ENCODE assay signal across 12 cellular contexts in genomic region chr2:128092656-128093055, GRCh38. TPM values are rescaled to one million over a fixed set of nuclear protein-coding genes. Genes with fewer than 3 reads are reported as not detected.
DNase-seq lines count a peak whose midpoint lies in the region; ATAC-seq and TF ChIP-seq lines count a peak whose summit lies in the region.
"Had no signal": no experiment of that assay in that cellular context is flagged by ENCODE, and none has a peak within 500 bp of the region (broad histone marks: within the 10 kb centered on the region; RNA-seq: fewer than 3 reads in every experiment).

No MANE protein-coding gene starts in this region.

- RAD21 ChIA-PET in HCT116 (lab: Charles Lee; ENCODE audit: low non-redundant PET in 1 of 2, low total read pairs in 2 of 2, uncharacterized antibody in 2 of 2, unreplicated experiment in 2 of 2) = no interaction called here

- peaks cover 16% of the 10 kb centered on the region for H3K4me1 Mint-ChIP-seq in WTC11

- TF ChIP-seq CTCF in HCT116 (IDR thresholded peaks at IDR 0.05 in 2 of 3, conservative IDR thresholded peaks at IDR 0.05 in 1 of 3; ENCODE audit: borderline replicate concordance in 1 of 3, insufficient read depth in 1 of 3, low read depth in 2 of 3, low read length in 2 of 3) (no peak), WTC11 (IDR thresholded peaks at IDR 0.05) (no peak)

- H3K4me2 ChIP-seq in BLaER1 = peak overlapping the region; percentile 90
- H3K4me2 ChIP-seq in HCT116 (ENCODE audit: low read length) = peak overlapping the region; percentile 79; the same call in 1 of the 2 replicates

- no peaks in the 10 kb centered on the region for H3K9me3 Mint-ChIP-seq in WTC11

- H3K9me2 ChIP-seq in HCT116 (ENCODE audit: insufficient read depth) = no peaks in the 10 kb centered on the region

- peaks cover 29% of the 10 kb centered on the region for H3K36me3 ChIP-seq in BLaER1
- no peaks in the 10 kb centered on the region; a peak in 1 of 4 replicates for H3K36me3 ChIP-seq in HCT116 (ENCODE audit: control insufficient read depth in 1 of 2, insufficient read depth in 2 of 2, low read length in 2 of 2)
- H3K36me3 ChIP-seq in iPS-18a (ENCODE audit: control insufficient read depth, low read depth, low read length) = no peaks in the 10 kb centered on the region

- H2AFZ ChIP-seq in HCT116 (ENCODE audit: low read depth, low read length, poor library complexity, severe bottlenecking) = no peak overlapping the region

- H3K27me3 ChIP-seq in BLaER1 (no peaks in the 10 kb centered on the region), HCT116 (ENCODE audit: insufficient read depth, low read length) (no peaks in the 10 kb centered on the region), iPS-18a (ENCODE audit: control insufficient read depth, insufficient read depth, low read length) (no peaks in the 10 kb centered on the region)
- H3K27me3 ChIP-seq: dorsolateral prefrontal cortex had no signal

- intact Hi-C loops in HCT116 (cut with micrococcal nuclease) = loop anchor here (5.0 kb wide), 1 partner anchor 65 kb away; the partner anchor contains the start of gene SAP130

- no peaks in the 10 kb centered on the region for H3K27me3 Mint-ChIP-seq in WTC11 (ENCODE audit: low read depth)

- peak overlapping the region; percentile 92 for H3K4me3 Mint-ChIP-seq in WTC11

- H3K4me1 ChIP-seq in BLaER1 (peaks cover 33% of the 10 kb centered on the region), HCT116 (ENCODE audit: control insufficient read depth in 1 of 2, insufficient read depth in 2 of 2, low read length in 2 of 2) (peaks cover 4 to 11% of the 10 kb centered on the region in 2 experiments; a peak in 2 of 4 replicates), iPS-18a (ENCODE audit: control insufficient read depth, low read depth, low read length) (no peaks in the 10 kb centered on the region)

- POLR2A ChIA-PET in HCT116 (lab: Charles Lee) (interaction anchor here (2.8 kb wide), 1 partner anchor 9 kb away, joined by 15 read pairs; no protein-coding TSS in a partner anchor), WTC11 (lab: Charles Lee) (no interaction called here)

- H3K36me3 Mint-ChIP-seq in WTC11 = peaks cover 4% of the 10 kb centered on the region; the same call in 1 of the 2 replicates

- H3K9me3 ChIP-seq in BLaER1 (no peaks in the 10 kb centered on the region), HCT116 (ENCODE audit: control insufficient read depth in 1 of 2, insufficient read depth in 1 of 2, low read depth in 1 of 2, low read length in 2 of 2) (no peaks in the 10 kb centered on the region), iPS-18a (ENCODE audit: control insufficient read depth, low read depth, low read length) (no peaks in the 10 kb centered on the region)

- CTCF ChIA-PET in HCT116 (lab: Charles Lee) (no interaction called here), WTC11 (lab: Charles Lee) (interaction anchor here (1.2 to 5.2 kb wide), 2 partner anchors 9 to 29 kb away, joined by 4 to 45 read pairs; no protein-coding TSS in a partner anchor)

- ATAC-seq in HCT116 = no peak
- no peak for ATAC-seq in WTC11

- H4K20me1 ChIP-seq in BLaER1 = peaks cover 50% of the 10 kb centered on the region
- H4K20me1 ChIP-seq in HCT116 (ENCODE audit: insufficient read depth) = no peaks in the 10 kb centered on the region

- TF ChIP-seq POLR2A in HCT116 (IDR thresholded peaks at IDR 0.05; ENCODE audit: borderline replicate concordance, extremely low read depth, insufficient read depth, insufficient read length) = no peak

- no peak overlapping the region for H3K27ac ChIP-seq in BLaER1
- no peak overlapping the region for H3K27ac ChIP-seq in HCT116 (ENCODE audit: low read depth, low read length)
- no peak overlapping the region for H3K27ac ChIP-seq in iPS-18a (ENCODE audit: low read length)
- H3K27ac ChIP-seq: dorsolateral prefrontal cortex had no signal

- no peak overlapping the region for H3K27ac Mint-ChIP-seq in WTC11

- peak overlapping the region; percentile 79; the same call in 1 of the 2 replicates for H3K4me3 ChIP-seq in BLaER1
- no peak overlapping the region for H3K4me3 ChIP-seq in HCT116 (replicated peaks in 1 of 2; ENCODE audit: low read depth in 1 of 2, low read length in 2 of 2)
- peak overlapping the region; percentile 90 for H3K4me3 ChIP-seq in iPS-18a (ENCODE audit: low read length)

- BruUV-seq in HCT116 (replicated peaks; lab: Mats Ljungman, UMichigan) = no TSS peak

- H3K9ac ChIP-seq in BLaER1 (no peak overlapping the region; the same call in 1 of the 2 replicates), HCT116 (ENCODE audit: low read length) (no peak overlapping the region), iPS-18a (ENCODE audit: low read length) (no peak overlapping the region)

- DNase-seq in HCT116 (ENCODE audit: low read depth, low spot score) (no peak), WTC11 (ENCODE audit: low spot score) (no peak), GOT3 (lab: John Stamatoyannopoulos, UW) (no peak), mucosa of gallbladder (ENCODE audit: low spot score) (no peak), DMS79 treated with DMSO at 0.1 percent for 48 hours (lab: John Stamatoyannopoulos, UW) (no peak)
- no peak for DNase-seq in NK-92 treated with Interleukin-12 subunit alpha and Interleukin-12 subunit beta, amount 100 ng/mL, for 24 hours (lab: John Stamatoyannopoulos, UW)
- DNase-seq: activated gamma-delta T cell treated with Interleukin-2 at 50 U/mL for 16 hours; dorsolateral prefrontal cortex; NCI-H446 treated with DMSO at 0.1 percent for 48 hours; stimulated activated CD4-positive, alpha-beta T cell treated with anti-CD3 and anti-CD28 coated beads, Interleukin-1b, Interleukin-23, amount 100 ng/mL, for 48 hours had no signal

- peaks cover 57% of the 10 kb centered on the region for H3K79me2 ChIP-seq in HCT116 (ENCODE audit: insufficient read depth, low read length)

- TF ChIP-seq RAD21 in HCT116 (IDR thresholded peaks at IDR 0.05; ENCODE audit: low read depth) = no peak

TF ChIP-seq in HCT116, 20 proteins besides CTCF, POLR2A, EP300 and RAD21 (continues in another document):
- TF ChIP-seq ZBTB33 (IDR thresholded peaks at IDR 0.05; ENCODE audit: extremely low read depth, insufficient replicate concordance, low read length) = no peak
- no peak for TF ChIP-seq TCF7L2 (IDR thresholded peaks at IDR 0.05; ENCODE audit: borderline replicate concordance, extremely low read depth, insufficient read depth, insufficient read length)
- no peak for TF ChIP-seq FOSL1 (IDR thresholded peaks at IDR 0.05; ENCODE audit: low read depth)
- TF ChIP-seq SIN3A (IDR thresholded peaks at IDR 0.05; ENCODE audit: low read depth) = no peak
- no peak for TF ChIP-seq CEBPB (IDR thresholded peaks at IDR 0.05; ENCODE audit: low read depth)
- TF ChIP-seq ZNF274 (IDR thresholded peaks at IDR 0.05; ENCODE audit: low read depth, low read length) = no peak
- TF ChIP-seq CBX3 (IDR thresholded peaks at IDR 0.05; ENCODE audit: low read depth) = no peak
- TF ChIP-seq EGR1 (IDR thresholded peaks at IDR 0.05; ENCODE audit: low read depth) = no peak

TF ChIP-seq in WTC11, 78 proteins besides CTCF, POLR2A, EP300 and RAD21 (continues in another document):
- TF ChIP-seq ZBTB21 (CRISPR knock-in tag; IDR thresholded peaks at IDR 0.05; ENCODE audit: borderline replicate concordance) (no peak), SOX15 (CRISPR knock-in tag; IDR thresholded peaks at IDR 0.05) (no peak), ZNF138 (CRISPR knock-in tag; conservative IDR thresholded peaks at IDR 0.05) (no peak)
- TF ChIP-seq, protein P1, sequence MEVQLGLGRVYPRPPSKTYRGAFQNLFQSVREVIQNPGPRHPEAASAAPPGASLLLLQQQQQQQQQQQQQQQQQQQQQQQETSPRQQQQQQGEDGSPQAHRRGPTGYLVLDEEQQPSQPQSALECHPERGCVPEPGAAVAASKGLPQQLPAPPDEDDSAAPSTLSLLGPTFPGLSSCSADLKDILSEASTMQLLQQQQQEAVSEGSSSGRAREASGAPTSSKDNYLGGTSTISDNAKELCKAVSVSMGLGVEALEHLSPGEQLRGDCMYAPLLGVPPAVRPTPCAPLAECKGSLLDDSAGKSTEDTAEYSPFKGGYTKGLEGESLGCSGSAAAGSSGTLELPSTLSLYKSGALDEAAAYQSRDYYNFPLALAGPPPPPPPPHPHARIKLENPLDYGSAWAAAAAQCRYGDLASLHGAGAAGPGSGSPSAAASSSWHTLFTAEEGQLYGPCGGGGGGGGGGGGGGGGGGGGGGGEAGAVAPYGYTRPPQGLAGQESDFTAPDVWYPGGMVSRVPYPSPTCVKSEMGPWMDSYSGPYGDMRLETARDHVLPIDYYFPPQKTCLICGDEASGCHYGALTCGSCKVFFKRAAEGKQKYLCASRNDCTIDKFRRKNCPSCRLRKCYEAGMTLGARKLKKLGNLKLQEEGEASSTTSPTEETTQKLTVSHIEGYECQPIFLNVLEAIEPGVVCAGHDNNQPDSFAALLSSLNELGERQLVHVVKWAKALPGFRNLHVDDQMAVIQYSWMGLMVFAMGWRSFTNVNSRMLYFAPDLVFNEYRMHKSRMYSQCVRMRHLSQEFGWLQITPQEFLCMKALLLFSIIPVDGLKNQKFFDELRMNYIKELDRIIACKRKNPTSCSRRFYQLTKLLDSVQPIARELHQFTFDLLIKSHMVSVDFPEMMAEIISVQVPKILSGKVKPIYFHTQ (CRISPR knock-in tag; IDR thresholded peaks at IDR 0.05) = no peak
- TF ChIP-seq, protein P2, sequence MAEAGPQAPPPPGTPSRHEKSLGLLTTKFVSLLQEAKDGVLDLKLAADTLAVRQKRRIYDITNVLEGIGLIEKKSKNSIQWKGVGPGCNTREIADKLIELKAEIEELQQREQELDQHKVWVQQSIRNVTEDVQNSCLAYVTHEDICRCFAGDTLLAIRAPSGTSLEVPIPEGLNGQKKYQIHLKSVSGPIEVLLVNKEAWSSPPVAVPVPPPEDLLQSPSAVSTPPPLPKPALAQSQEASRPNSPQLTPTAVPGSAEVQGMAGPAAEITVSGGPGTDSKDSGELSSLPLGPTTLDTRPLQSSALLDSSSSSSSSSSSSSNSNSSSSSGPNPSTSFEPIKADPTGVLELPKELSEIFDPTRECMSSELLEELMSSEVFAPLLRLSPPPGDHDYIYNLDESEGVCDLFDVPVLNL (CRISPR knock-in tag; IDR thresholded peaks at IDR 0.05; ENCODE audit: borderline replicate concordance, low read depth) = no peak
- TF ChIP-seq, protein P3, sequence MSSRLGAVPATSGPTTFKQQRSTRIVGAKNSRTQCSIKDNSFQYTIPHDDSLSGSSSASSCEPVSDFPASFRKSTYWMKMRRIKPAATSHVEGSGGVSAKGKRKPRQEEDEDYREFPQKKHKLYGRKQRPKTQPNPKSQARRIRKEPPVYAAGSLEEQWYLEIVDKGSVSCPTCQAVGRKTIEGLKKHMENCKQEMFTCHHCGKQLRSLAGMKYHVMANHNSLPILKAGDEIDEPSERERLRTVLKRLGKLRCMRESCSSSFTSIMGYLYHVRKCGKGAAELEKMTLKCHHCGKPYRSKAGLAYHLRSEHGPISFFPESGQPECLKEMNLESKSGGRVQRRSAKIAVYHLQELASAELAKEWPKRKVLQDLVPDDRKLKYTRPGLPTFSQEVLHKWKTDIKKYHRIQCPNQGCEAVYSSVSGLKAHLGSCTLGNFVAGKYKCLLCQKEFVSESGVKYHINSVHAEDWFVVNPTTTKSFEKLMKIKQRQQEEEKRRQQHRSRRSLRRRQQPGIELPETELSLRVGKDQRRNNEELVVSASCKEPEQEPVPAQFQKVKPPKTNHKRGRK (CRISPR knock-in tag; IDR thresholded peaks at IDR 0.05; ENCODE audit: borderline replicate concordance) = no peak

RNA-seq across cellular contexts. Expression of gene UGGT1, which starts 1.7 kb away (rescaled TPM):
- total RNA-seq in HCT116 (2021; ENCODE audit: unreplicated experiment) (51.8 TPM), WTC11 (2021) (43.3 to 57.9 TPM (median 50.1 TPM) in 3 replicates), mucosa of gallbladder (52.6 TPM)
- 13.1 and 19.0 TPM in 2 replicates for polyA plus RNA-seq in HCT116 (2012)

Comparison
In these comparisons a context has a peak if more than half of its experiments do, and no peak if none do; other contexts are left out.
1. H3K4me3 ChIP-seq: peak in BLaER1 (single experiment) and iPS-18a (single experiment); none in HCT116 (0 of 2).